In the genomic region with DNA sequence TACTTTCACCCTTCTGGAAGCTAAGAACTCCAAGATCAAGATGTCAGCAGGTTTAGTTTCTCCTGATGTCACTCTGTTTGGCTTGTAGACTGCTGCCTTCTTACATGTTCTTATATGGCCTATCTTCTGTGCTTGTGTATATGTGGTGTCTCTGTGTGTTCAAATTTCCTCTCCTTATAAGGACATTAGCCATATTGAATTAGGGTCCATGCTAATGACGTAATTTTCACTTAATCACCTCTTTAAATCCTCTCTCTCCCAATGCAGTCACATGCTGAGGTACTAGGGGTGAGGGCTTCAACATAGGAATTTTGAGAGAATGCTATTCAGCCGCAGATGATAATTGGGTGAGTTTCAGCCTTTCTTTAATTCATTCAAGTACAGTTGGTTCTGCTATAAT, we compare ENCODE assay signal across 32 cellular contexts.
"Had no signal": no experiment of that assay in that cellular context is flagged by ENCODE, and none has a peak within 500 bp of the region (broad histone marks: within the 10 kb centered on the region; RNA-seq: fewer than 3 reads in every experiment).

No MANE protein-coding gene starts in this region.

- H3K27ac ChIP-seq: colonic mucosa, epithelial cell of prostate, foreskin keratinocyte, gastroesophageal sphincter, heart right ventricle, lower lobe of right lung, neutrophil, pancreas, suprapubic skin, transverse colon, upper lobe of right lung, uterus had no signal

- H3K4me3 Mint-ChIP-seq: dendritic cell treated with granulocyte-macrophage colony-stimulating factor and Interleukin-4, amounts not matched to agents 40 ng/mL and 50 ng/mL, for 4 days; endodermal cell; immature natural killer cell; natural killer cell; stimulated activated naive CD8-positive, alpha-beta T cell treated with anti-CD3 and anti-CD28 coated beads, Interleukin-15, amount 100 ng/mL, for 72 hours had no signal

- H3K27me3 ChIP-seq: colonic mucosa, foreskin keratinocyte, gastroesophageal sphincter, heart right ventricle, neutrophil, pancreas, suprapubic skin, transverse colon, upper lobe of right lung, uterus had no signal

- ATAC-seq: esophagus mucosa; foreskin keratinocyte; gastroesophageal sphincter; heart right ventricle; left ventricle myocardium superior; lower lobe of right lung; natural killer cell; pancreas; sciatic nerve; stimulated activated naive CD8-positive, alpha-beta T cell treated with anti-CD3 and anti-CD28 coated beads, Interleukin-15, amount 100 ng/mL, for 72 hours; upper lobe of right lung had no signal

- H3K27me3 Mint-ChIP-seq: dendritic cell treated with granulocyte-macrophage colony-stimulating factor and Interleukin-4, amounts not matched to agents 40 ng/mL and 50 ng/mL, for 4 days; stimulated activated naive CD8-positive, alpha-beta T cell treated with anti-CD3 and anti-CD28 coated beads, Interleukin-15, amount 100 ng/mL, for 72 hours had no signal

- H3K4me1 Mint-ChIP-seq: immature natural killer cell; natural killer cell; stimulated activated naive CD8-positive, alpha-beta T cell treated with anti-CD3 and anti-CD28 coated beads, Interleukin-15, amount 100 ng/mL, for 72 hours had no signal

- H3K9me3 Mint-ChIP-seq: endodermal cell had no signal

- H3K4me2 ChIP-seq: smooth muscle cell had no signal

- H3K36me3 Mint-ChIP-seq: immature natural killer cell, natural killer cell had no signal

- H3K9me3 ChIP-seq: colonic mucosa, neutrophil, pancreas, suprapubic skin, upper lobe of right lung, uterus had no signal

- H3K4me1 ChIP-seq: colonic mucosa, foreskin keratinocyte, gastroesophageal sphincter, heart right ventricle, lower lobe of right lung, pancreas, suprapubic skin, transverse colon, upper lobe of right lung, uterus had no signal

- DNase-seq: colonic mucosa; effector CD8-positive, alpha-beta T cell; endodermal cell; foreskin keratinocyte; glutamatergic neuron; heart right ventricle; hippocampal formation; immature natural killer cell; islet precursor cell; kidney glomerular epithelial cell; left ventricle myocardium superior; lower lobe of right lung; natural killer cell; pancreas; retina; stimulated activated CD4-positive, alpha-beta T cell treated with anti-CD3 and anti-CD28 coated beads, Interleukin-12 subunit alpha, Interleukin-12 subunit beta, amount 100 ng/mL, for 4 hours; stimulated activated CD4-positive, alpha-beta T cell treated with anti-CD3 and anti-CD28 coated beads, Interleukin-1b, Interleukin-23, amount 100 ng/mL, for 48 hours; stimulated activated CD4-positive, alpha-beta T cell treated with anti-CD3 and anti-CD28 coated beads, Interleukin-4, amount 100 ng/mL, for 1 hour; stimulated activated CD8-positive, alpha-beta memory T cell treated with anti-CD3 and anti-CD28 coated beads, Interleukin-4, amount 100 ng/mL, for 48 hours; stimulated activated naive CD4-positive, alpha-beta T cell; stimulated activated naive CD8-positive, alpha-beta T cell treated with anti-CD3 and anti-CD28 coated beads, Interleukin-15, amount 100 ng/mL, for 72 hours; transverse colon; upper lobe of right lung; uterus had no signal

- H3K27ac Mint-ChIP-seq: dendritic cell treated with granulocyte-macrophage colony-stimulating factor and Interleukin-4, amounts not matched to agents 40 ng/mL and 50 ng/mL, for 4 days; endodermal cell; immature natural killer cell; natural killer cell; stimulated activated naive CD8-positive, alpha-beta T cell treated with anti-CD3 and anti-CD28 coated beads, Interleukin-15, amount 100 ng/mL, for 72 hours had no signal

- H3K4me3 ChIP-seq: colonic mucosa, gastroesophageal sphincter, heart right ventricle, lower lobe of right lung, pancreas, smooth muscle cell, suprapubic skin, transverse colon, upper lobe of right lung, uterus had no signal

- H3K36me3 ChIP-seq: colonic mucosa, gastroesophageal sphincter, heart right ventricle, lower lobe of right lung, neutrophil, pancreas, suprapubic skin, transverse colon, upper lobe of right lung, uterus had no signal
